In genomic region chr3:10026084-10026890, GRCh38 we compare ENCODE assay signal across 1 cellular context.
TF ChIP-seq lines count a peak whose summit lies in the region.

Gene FANCD2 (plus strand): TSS chr3:10026437. CDS start chr3:10028658, 2,221 bp downstream.

TF ChIP-seq in GM12878, 131 proteins besides CTCF, POLR2A, EP300 and RAD21 (continued from another document):
- TF ChIP-seq ZBTB4 (CRISPR knock-in tag; IDR thresholded peaks at IDR 0.05), result no peak
- TF ChIP-seq HDAC6 (IDR thresholded peaks at IDR 0.05; ENCODE audit: unreplicated experiment), result no peak
- TF ChIP-seq MLLT1 (IDR thresholded peaks at IDR 0.05), result peak; percentile 73; the same call in 1 of the 2 replicates
- TF ChIP-seq JUND (IDR thresholded peaks at IDR 0.05; ENCODE audit: low read depth, low read length), result no peak
- TF ChIP-seq IRF5 (IDR thresholded peaks at IDR 0.05; ENCODE audit: borderline replicate concordance), result no peak
- peak; percentile 41 for TF ChIP-seq MYC (IDR thresholded peaks at IDR 0.05; ENCODE audit: insufficient read depth, insufficient read length, insufficient replicate concordance, low read length, severe bottlenecking)
- peak; percentile 55; the same call in 1 of the 2 replicates for TF ChIP-seq ZNF687 (IDR thresholded peaks at IDR 0.05)
- TF ChIP-seq BCL3 (IDR thresholded peaks at IDR 0.05; ENCODE audit: borderline replicate concordance, insufficient read depth, low read depth, low read length, poor library complexity, severe bottlenecking), result no peak
- 0 out of 2 replicates have a peak, but pooled peaks have one; percentile 40 for TF ChIP-seq FOXM1 (IDR thresholded peaks at IDR 0.05; ENCODE audit: low read depth, low read length)
- peak; percentile 93 for TF ChIP-seq RELB (IDR thresholded peaks at IDR 0.05; ENCODE audit: low read depth)
- TF ChIP-seq SKIL (IDR thresholded peaks at IDR 0.05; ENCODE audit: low read depth, poor library complexity, severe bottlenecking), result peak; percentile 31
- no peak for TF ChIP-seq CEBPB (IDR thresholded peaks at IDR 0.05; ENCODE audit: borderline replicate concordance in 1 of 2, low read depth in 2 of 2, low read length in 2 of 2)
- TF ChIP-seq IKZF2 (IDR thresholded peaks at IDR 0.05), result peak; percentile 13 to 43; a peak in 2 of 4 replicates
- TF ChIP-seq BCL11A (IDR thresholded peaks at IDR 0.05; ENCODE audit: low read depth, low read length), result no peak
- TF ChIP-seq BRCA1 (IDR thresholded peaks at IDR 0.05; ENCODE audit: low read depth, low read length), result no peak
TF ChIP-seq in GM12878: peak in this region for 63.
